In the genomic region with DNA sequence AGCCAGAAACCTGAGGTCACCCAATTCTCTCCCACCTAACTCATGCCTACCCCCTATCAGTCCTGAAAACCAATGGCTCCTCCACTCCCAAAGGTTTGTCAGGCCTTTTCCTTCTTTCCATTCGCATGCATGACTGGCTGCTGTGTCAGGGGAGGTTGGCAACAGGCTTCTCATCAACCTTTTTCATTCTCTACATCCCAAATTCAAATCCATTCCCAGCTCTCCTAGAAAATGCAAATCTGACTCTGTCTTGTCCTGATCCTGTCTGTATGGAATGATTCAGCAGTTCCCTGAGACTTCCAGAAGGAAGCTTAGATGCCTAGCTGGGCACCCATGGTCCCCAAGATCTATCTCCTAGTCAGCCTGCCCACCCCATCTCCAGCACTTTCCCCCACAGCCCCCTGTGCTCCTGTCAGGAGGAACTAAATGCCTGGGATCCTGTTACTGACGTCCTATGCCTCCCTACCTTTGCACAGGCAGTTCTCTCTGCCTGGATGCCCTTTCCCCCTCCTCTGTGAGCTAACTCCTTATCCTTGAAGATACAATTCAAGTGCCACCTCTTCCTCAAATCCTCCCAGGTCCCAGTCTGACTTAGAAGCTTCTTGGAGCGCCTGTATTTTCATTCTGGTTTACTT, we compare ENCODE assay signal across 14 cellular contexts. TPM values are rescaled to one million over a fixed set of nuclear protein-coding genes. Genes with fewer than 3 reads are reported as not detected.
DNase-seq lines count a peak whose midpoint lies in the region; ATAC-seq and TF ChIP-seq lines count a peak whose summit lies in the region.
"Had no signal": no experiment of that assay in that cellular context is flagged by ENCODE, and none has a peak within 500 bp of the region (broad histone marks: within the 10 kb centered on the region; RNA-seq: fewer than 3 reads in every experiment).

No MANE protein-coding gene starts in this region.

- H3K9me3 Mint-ChIP-seq in endothelial cell (ENCODE audit: unreplicated experiment): peaks cover 9% of the 10 kb centered on the region
- peaks cover 6% of the 10 kb centered on the region for H3K9me3 Mint-ChIP-seq in nephron
- H3K9me3 Mint-ChIP-seq: activated B cell treated with CpG ODN at 0.5 μM for 24 hours; activated naive CD4-positive, alpha-beta T cell treated with anti-CD3 and anti-CD28 coated beads, Interleukin-2, amount 50 U/mL, for 24 hours had no signal

- H3K4me1 Mint-ChIP-seq in endothelial cell (ENCODE audit: unreplicated experiment): peaks cover 42% of the 10 kb centered on the region
- peaks cover 58% of the 10 kb centered on the region for H3K4me1 Mint-ChIP-seq in nephron

- H3K4me3 Mint-ChIP-seq in endothelial cell (ENCODE audit: unreplicated experiment) (peak overlapping the region; percentile 28), nephron (peak overlapping the region; percentile 24 to 76 (median 42))
- H3K4me3 Mint-ChIP-seq: activated naive CD4-positive, alpha-beta T cell treated with anti-CD3 and anti-CD28 coated beads, Interleukin-2, amount 50 U/mL, for 24 hours had no signal

- no peak for ATAC-seq in GM21619 (IDR thresholded peaks at IDR 0.05; ENCODE audit: unreplicated experiment)

- H3K27ac Mint-ChIP-seq in endothelial cell (ENCODE audit: unreplicated experiment) (no peak overlapping the region), nephron (peak overlapping the region; percentile 49 to 85 (median 76))
- H3K27ac Mint-ChIP-seq: activated B cell treated with CpG ODN at 0.5 μM for 24 hours; activated naive CD4-positive, alpha-beta T cell treated with anti-CD3 and anti-CD28 coated beads, Interleukin-2, amount 50 U/mL, for 24 hours had no signal

- H3K36me3 ChIP-seq in SJCRH30: no peaks in the 10 kb centered on the region
- H3K36me3 ChIP-seq in tibial artery: no peaks in the 10 kb centered on the region
- no peaks in the 10 kb centered on the region for H3K36me3 ChIP-seq in adrenal gland (replicated peaks in 1 of 2)
- H3K36me3 ChIP-seq: right lobe of liver had no signal

- H3K9me3 ChIP-seq in SJCRH30 (replicated peaks) (peaks cover 12% of the 10 kb centered on the region), tibial artery (no peaks in the 10 kb centered on the region), adrenal gland (replicated peaks in 1 of 3) (no peaks in the 10 kb centered on the region)
- H3K9me3 ChIP-seq: right lobe of liver had no signal

- DNase-seq in SJCRH30: peak; percentile 62 to 67
- no peak for DNase-seq in endothelial cell (ENCODE audit: low spot score)
- no peak for DNase-seq in tibial artery
- no peak for DNase-seq in adrenal gland
- no peak for DNase-seq in DMS 273 treated with DMSO at 0.1 percent for 48 hours (lab: John Stamatoyannopoulos, UW)
- DNase-seq: activated B cell treated with CpG ODN at 0.5 μM for 24 hours; activated CD8-positive, alpha-beta memory T cell treated with anti-CD3 and anti-CD28 coated beads, Interleukin-2, amount 50 U/mL, for 4 hours; CD4-positive, CD25-positive, alpha-beta regulatory T cell; cerebellar nuclear complex; right lobe of liver; stimulated activated naive CD4-positive, alpha-beta T cell treated with Interleukin-2 at 50 U/mL for 16 hours had no signal

- intact Hi-C loops in tibial artery (cut with DNase I; ENCODE audit: low total_unique reads) (no loop called here), adrenal gland (cut with DNase I) (loop anchor here in 1 of 2 donors (5.0 kb wide), 1 partner anchor 36 kb away; no protein-coding TSS in a partner anchor)

- no peak for TF ChIP-seq POLR2A in adrenal gland (IDR thresholded peaks at IDR 0.05)

- peaks cover 5% of the 10 kb centered on the region for H3K36me3 Mint-ChIP-seq in endothelial cell (ENCODE audit: low read depth, unreplicated experiment)
- H3K36me3 Mint-ChIP-seq in nephron (ENCODE audit: low read depth): no peaks in the 10 kb centered on the region
- H3K36me3 Mint-ChIP-seq: activated naive CD4-positive, alpha-beta T cell treated with anti-CD3 and anti-CD28 coated beads, Interleukin-2, amount 50 U/mL, for 24 hours; CD4-positive, CD25-positive, alpha-beta regulatory T cell had no signal

- TF ChIP-seq CTCF in endothelial cell (IDR thresholded peaks at IDR 0.05; ENCODE audit: unreplicated experiment) (no peak), nephron (IDR thresholded peaks at IDR 0.05; ENCODE audit: unreplicated experiment in 3 of 3) (no peak), tibial artery (IDR thresholded peaks at IDR 0.05) (no peak), adrenal gland (IDR thresholded peaks at IDR 0.05) (no peak)

- peaks cover 35% of the 10 kb centered on the region for H3K27me3 Mint-ChIP-seq in endothelial cell (ENCODE audit: unreplicated experiment)
- peaks cover 4% of the 10 kb centered on the region for H3K27me3 Mint-ChIP-seq in nephron (ENCODE audit: low read depth)

- H3K27me3 ChIP-seq in SJCRH30 (peaks cover 82% of the 10 kb centered on the region), tibial artery (no peaks in the 10 kb centered on the region), adrenal gland (no peaks in the 10 kb centered on the region)
- H3K27me3 ChIP-seq: right lobe of liver had no signal

- H3K27ac ChIP-seq in SJCRH30 (no peak overlapping the region), tibial artery (peak overlapping the region; percentile 92 to 97), adrenal gland (peak overlapping the region in 2 of 5 donors; percentile 49 to 56)
- H3K27ac ChIP-seq: right lobe of liver had no signal

- H3K4me1 ChIP-seq in SJCRH30: peaks cover 13% of the 10 kb centered on the region
- peaks cover 0 to 50% (median 38%) of the 10 kb centered on the region in 4 donors for H3K4me1 ChIP-seq in tibial artery
- H3K4me1 ChIP-seq in adrenal gland (replicated peaks in 1 of 2): peaks cover 0 to 26% of the 10 kb centered on the region in 2 donors

- 71 to 92% (median 86%) methylated on average over 3 of the region's 3 CpGs for WGBS in adrenal gland, 4 donors

- H3K4me3 ChIP-seq in SJCRH30 (no peak overlapping the region), tibial artery (peak overlapping the region; percentile 51 to 65), adrenal gland (no peak overlapping the region)

RNA-seq across cellular contexts. Expression of a gene that starts 5.1 kb away (rescaled TPM):
- 803 and 887 TPM in 2 replicates for total RNA-seq in SJCRH30 (2014; rRNA removed; shearing (Covaris generic))
- total RNA-seq in endothelial cell (ENCODE audit: unreplicated experiment) (181 TPM), adrenal gland (100 to 1,000 TPM in 7 of 8 donors, 10 to 100 TPM in 1; 94.7 to 275 (median 252) TPM)
- polyA plus RNA-seq in adrenal gland: 10 to 100 TPM; 42.9 to 89.6 (median 51.3) TPM

RNA-seq across cellular contexts. Expression of a gene that starts 33.1 kb away (rescaled TPM):
- 107 and 111 TPM in 2 replicates for total RNA-seq in SJCRH30 (2014; rRNA removed; shearing (Covaris generic))
- total RNA-seq in endothelial cell (ENCODE audit: unreplicated experiment) (4.5 TPM), adrenal gland (1 to 10 TPM; 1.5 to 9.0 (median 3.9) TPM)
- 10 to 100 TPM in 2 of 3 donors, 1 to 10 TPM in 1; 5.0 to 32.6 (median 27.9) TPM for polyA plus RNA-seq in adrenal gland

Comparison
In these comparisons a context has a peak if more than half of its experiments do, and no peak if none do; other contexts are left out.
1. DNase-seq: peak in SJCRH30 (2 of 2); none in endothelial cell (single experiment), tibial artery (0 of 2), adrenal gland (0 of 7) and DMS 273 treated with DMSO at 0.1 percent for 48 hours (single experiment).
2. H3K4me3 ChIP-seq: peak in tibial artery (2 of 2); none in SJCRH30 (single experiment) and adrenal gland (0 of 4).
3. RNA of a gene that starts 33.1 kb away (total RNA-seq): 107 to 111 TPM in SJCRH30; 4.5 TPM in endothelial cell (single experiment) and 1.5 to 9.0 TPM in adrenal gland; every median in the first group is over 10 times any median in the second.